Comparison of ENCODE assay signal across 12 cellular contexts in the genomic region with DNA sequence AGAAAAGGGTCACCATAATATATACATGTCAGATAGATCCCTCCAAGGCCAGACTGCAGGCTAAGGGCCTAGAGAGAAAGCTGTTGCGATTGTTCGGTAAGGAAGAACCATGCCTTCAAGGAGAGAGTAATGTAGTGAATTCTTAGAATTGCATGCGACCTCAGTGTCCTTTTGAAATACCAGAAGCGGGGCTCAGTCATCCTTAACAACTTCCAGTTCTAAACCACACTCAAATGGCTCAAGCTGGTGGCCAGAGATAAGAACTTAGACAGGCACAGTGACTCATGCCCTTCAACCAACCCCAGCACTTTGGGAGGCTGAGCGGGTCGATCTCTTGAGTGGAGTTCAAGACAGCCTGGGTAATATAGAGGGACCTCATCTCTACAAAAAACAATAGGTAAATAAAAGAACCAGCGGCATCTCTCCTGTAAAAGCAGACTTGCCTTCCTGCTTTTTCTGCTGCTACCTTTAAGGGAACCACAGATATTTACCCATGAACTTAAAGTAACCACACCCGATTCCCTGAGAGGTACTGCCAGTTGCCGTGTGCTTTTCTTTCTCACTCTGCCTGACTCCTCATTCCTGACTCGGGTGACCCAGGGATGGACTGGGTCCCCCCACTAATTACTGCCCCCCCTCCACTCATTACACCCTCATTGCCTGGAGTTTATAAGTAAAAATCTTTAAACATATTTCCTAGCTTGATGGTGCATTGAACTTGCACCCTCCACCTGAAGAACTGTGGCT. TPM values are rescaled to one million over a fixed set of nuclear protein-coding genes. Genes with fewer than 3 reads are reported as not detected.
DNase-seq lines count a peak whose midpoint lies in the region; ATAC-seq and TF ChIP-seq lines count a peak whose summit lies in the region.
"Had no signal": no experiment of that assay in that cellular context is flagged by ENCODE, and none has a peak within 500 bp of the region (broad histone marks: within the 10 kb centered on the region; RNA-seq: fewer than 3 reads in every experiment).

No MANE protein-coding gene starts in this region.

- intact Hi-C loops in PC-3 (cut with micrococcal nuclease) = no loop called here

- H3K9me2 ChIP-seq in PC-3 (replicated peaks; ENCODE audit: low read length) = no peaks in the 10 kb centered on the region

- no peaks in the 10 kb centered on the region for H3K79me2 ChIP-seq in PC-3 (ENCODE audit: low read length)

- H3K4me2 ChIP-seq in PC-3 (ENCODE audit: low read length) = peak overlapping the region; percentile 41
- H3K4me2 ChIP-seq: GM23338 had no signal

- H3K4me1 ChIP-seq in PC-3 (ENCODE audit: insufficient read depth, low read length) = peaks cover 15% of the 10 kb centered on the region

- no peaks in the 10 kb centered on the region for H4K20me1 ChIP-seq in PC-3 (ENCODE audit: low read length)

- no peak for TF ChIP-seq CTCF in PC-3 (conservative IDR thresholded peaks at IDR 0.05; ENCODE audit: low read depth, low read length)
- TF ChIP-seq CTCF in fibroblast of pulmonary artery (IDR thresholded peaks at IDR 0.05; ENCODE audit: low read length, missing control alignments) = no peak

- H3K27ac ChIP-seq in PC-3 (ENCODE audit: low read length) = no peak overlapping the region

- H3F3A ChIP-seq in PC-3 (ENCODE audit: low read length, unreplicated experiment) = no peaks in the 10 kb centered on the region

- H3K36me3 ChIP-seq in PC-3 (ENCODE audit: low read depth, low read length) = no peaks in the 10 kb centered on the region

- peak; percentile 50 for ATAC-seq in PC-3
- ATAC-seq in GM18502 (IDR thresholded peaks at IDR 0.05; ENCODE audit: poor library complexity, unreplicated experiment) = no peak
- ATAC-seq: GM23338 had no signal

- H3K4me3 ChIP-seq in PC-3 (ENCODE audit: low read length) (no peak overlapping the region), fibroblast of pulmonary artery (replicated peaks; ENCODE audit: low read depth, low read length) (no peak overlapping the region)
- H3K4me3 ChIP-seq: GM23338 had no signal

- no peaks in the 10 kb centered on the region for H3K9me3 ChIP-seq in PC-3 (ENCODE audit: low read length)

- BruUV-seq in PC-3 (replicated peaks; lab: Mats Ljungman, UMichigan) = no TSS peak

- H2AFZ ChIP-seq in PC-3 (ENCODE audit: low read length) = no peak overlapping the region
- H2AFZ ChIP-seq: GM23338 had no signal

- H3K9ac ChIP-seq in PC-3 (ENCODE audit: low read length) = no peak overlapping the region

- CTCF ChIA-PET in PC-3 (lab: Charles Lee) (no interaction called here), HEK293T (lab: Yijun Ruan, JAX) (no interaction called here)

- peak; percentile 26 for DNase-seq in stimulated activated CD4-positive, alpha-beta T cell treated with anti-CD3 and anti-CD28 coated beads, Interleukin-15, amount 100 ng/mL, for 24 hours
- DNase-seq in stimulated activated CD4-positive, alpha-beta T cell treated with anti-CD3 and anti-CD28 coated beads, Interleukin-4, amount 100 ng/mL, for 24 hours = no peak
- DNase-seq in PC-3 = peak; percentile 82
- DNase-seq in fibroblast of pulmonary artery (ENCODE audit: low read depth) = peak; percentile 61
- DNase-seq in NCI-H748 treated with DMSO at 0.1 percent for 48 hours (lab: John Stamatoyannopoulos, UW) = no peak
- no peak for DNase-seq in NCI-H510A treated with DMSO at 0.1 percent for 48 hours (lab: John Stamatoyannopoulos, UW)
- no peak for DNase-seq in HEK293T (ENCODE audit: extremely low spot score)
- DNase-seq: activated gamma-delta T cell; effector CD8-positive, alpha-beta T cell; immature natural killer cell had no signal

- POLR2A ChIA-PET in PC-3 (lab: Charles Lee; ENCODE audit: unreplicated experiment) (no interaction called here), HEK293T (lab: Yijun Ruan, JAX) (no interaction called here)

- peaks cover 36% of the 10 kb centered on the region for H3K27me3 ChIP-seq in PC-3 (ENCODE audit: low read length)

TF ChIP-seq in HEK293T, 16 proteins besides CTCF, POLR2A, EP300 and RAD21:
- TF ChIP-seq HDGF (IDR thresholded peaks at IDR 0.05; ENCODE audit: borderline replicate concordance) (no peak), ARNT (IDR thresholded peaks at IDR 0.05) (no peak), LEF1 (IDR thresholded peaks at IDR 0.05; ENCODE audit: borderline replicate concordance) (no peak)
TF ChIP-seq in HEK293T: peak in this region for 0.

RNA-seq across cellular contexts. Expression of gene SIGLEC6, which starts 15.4 kb away (rescaled TPM):
- total RNA-seq in PC-3 (2014; rRNA removed) = not detected in 2 replicates

RNA-seq across cellular contexts. Expression of gene ZNF175, which starts 24.3 kb away (rescaled TPM):
- total RNA-seq in PC-3 (2014; rRNA removed) = 7.5 and 8.5 TPM in 2 replicates

RNA-seq across cellular contexts. Expression of gene SIGLEC12, which starts 45.2 kb away (rescaled TPM):
- not detected in 2 replicates for total RNA-seq in PC-3 (2014; rRNA removed)
- total RNA-seq: GM23338 had no signal

Comparison
In these comparisons a context has a peak if more than half of its experiments do, and no peak if none do; other contexts are left out.
1. DNase-seq: peak in stimulated activated CD4-positive, alpha-beta T cell treated with anti-CD3 and anti-CD28 coated beads, Interleukin-15, amount 100 ng/mL, for 24 hours (single experiment), PC-3 (single experiment) and fibroblast of pulmonary artery (single experiment); none in stimulated activated CD4-positive, alpha-beta T cell treated with anti-CD3 and anti-CD28 coated beads, Interleukin-4, amount 100 ng/mL, for 24 hours (single experiment), NCI-H748 treated with DMSO at 0.1 percent for 48 hours (single experiment), NCI-H510A treated with DMSO at 0.1 percent for 48 hours (single experiment) and HEK293T (single experiment).